ENCODE assay signal across 22 cellular contexts in genomic region chr6:160124007-160124406, GRCh38. TPM values are rescaled to one million over a fixed set of nuclear protein-coding genes. Genes with fewer than 3 reads are reported as not detected.
DNase-seq lines count a peak whose midpoint lies in the region; ATAC-seq and TF ChIP-seq lines count a peak whose summit lies in the region.
"Had no signal": no experiment of that assay in that cellular context is flagged by ENCODE, and none has a peak within 500 bp of the region (broad histone marks: within the 10 kb centered on the region; RNA-seq: fewer than 3 reads in every experiment).

No MANE protein-coding gene starts in this region.

- H3K4me1 ChIP-seq in naive thymus-derived CD4-positive, alpha-beta T cell (ENCODE audit: control insufficient read depth in 2 of 2, insufficient read depth in 2 of 2, low read length in 2 of 2) = no peaks in the 10 kb centered on the region
- H3K4me1 ChIP-seq: BLaER1 treated with 17β-estradiol and CSF1 and Interleukin-3, amounts not matched to agents 10 nM and 100 nM had no signal

- no peak for TF ChIP-seq CTCF in endothelial cell (IDR thresholded peaks at IDR 0.05; ENCODE audit: unreplicated experiment)

- no peaks in the 10 kb centered on the region for H3K9me3 ChIP-seq in naive thymus-derived CD4-positive, alpha-beta T cell (ENCODE audit: control insufficient read depth in 2 of 3, low read length in 3 of 3)

- peaks cover 0 to 5% (median 0%) of the 10 kb centered on the region in 5 donors for H3K27me3 Mint-ChIP-seq in naive thymus-derived CD4-positive, alpha-beta T cell
- H3K27me3 Mint-ChIP-seq in endothelial cell (ENCODE audit: unreplicated experiment) = peaks cover 6% of the 10 kb centered on the region

- CTCF ChIA-PET in naive thymus-derived CD4-positive, alpha-beta T cell (lab: Charles Lee) = no interaction called here

- peak overlapping the region in 1 of 10 donors; percentile 5 for H3K4me3 Mint-ChIP-seq in naive thymus-derived CD4-positive, alpha-beta T cell
- H3K4me3 Mint-ChIP-seq in stimulated activated effector memory CD8-positive, alpha-beta T cell treated with anti-CD3 and anti-CD28 coated beads, Interleukin-12 subunit alpha, Interleukin-12 subunit beta, amount 100 ng/mL, for 72 hours = no peak overlapping the region
- H3K4me3 Mint-ChIP-seq in endothelial cell (ENCODE audit: unreplicated experiment) = no peak overlapping the region
- H3K4me3 Mint-ChIP-seq: B cell; CD8-positive, alpha-beta memory T cell; GM23338 had no signal

- H3K4me1 Mint-ChIP-seq in naive thymus-derived CD4-positive, alpha-beta T cell = no peaks in the 10 kb centered on the region
- H3K4me1 Mint-ChIP-seq in stimulated activated effector memory CD8-positive, alpha-beta T cell treated with anti-CD3 and anti-CD28 coated beads, Interleukin-12 subunit alpha, Interleukin-12 subunit beta, amount 100 ng/mL, for 72 hours = peaks cover under 1% of the 10 kb centered on the region
- no peaks in the 10 kb centered on the region for H3K4me1 Mint-ChIP-seq in endothelial cell (ENCODE audit: unreplicated experiment)
- H3K4me1 Mint-ChIP-seq: B cell; CD8-positive, alpha-beta memory T cell; GM23338 had no signal

- peaks cover 0 to 2% (median 0%) of the 10 kb centered on the region in 11 donors for H3K9me3 Mint-ChIP-seq in naive thymus-derived CD4-positive, alpha-beta T cell
- H3K9me3 Mint-ChIP-seq in stimulated activated effector memory CD8-positive, alpha-beta T cell treated with anti-CD3 and anti-CD28 coated beads, Interleukin-12 subunit alpha, Interleukin-12 subunit beta, amount 100 ng/mL, for 72 hours = no peaks in the 10 kb centered on the region
- H3K9me3 Mint-ChIP-seq in endothelial cell (ENCODE audit: unreplicated experiment) = no peaks in the 10 kb centered on the region
- H3K9me3 Mint-ChIP-seq: CD8-positive, alpha-beta memory T cell had no signal

- no peak overlapping the region for H3K4me3 ChIP-seq in naive thymus-derived CD4-positive, alpha-beta T cell (ENCODE audit: low read length)
- H3K4me3 ChIP-seq: BLaER1 treated with 17β-estradiol and CSF1 and Interleukin-3, amounts not matched to agents 10 nM and 100 nM; GM12878; GM23338 had no signal

- POLR2A ChIA-PET in naive thymus-derived CD4-positive, alpha-beta T cell (lab: Charles Lee) = no interaction called here

- H3K27ac ChIP-seq in naive thymus-derived CD4-positive, alpha-beta T cell (ENCODE audit: low read depth, low read length) = no peak overlapping the region
- H3K27ac ChIP-seq: BLaER1 treated with 17β-estradiol and CSF1 and Interleukin-3, amounts not matched to agents 10 nM and 100 nM; HL-60 had no signal

- no peaks in the 10 kb centered on the region for H3K36me3 ChIP-seq in naive thymus-derived CD4-positive, alpha-beta T cell (ENCODE audit: control insufficient read depth in 2 of 3, insufficient read depth in 3 of 3, low read length in 3 of 3)

- H3K27me3 ChIP-seq in naive thymus-derived CD4-positive, alpha-beta T cell (ENCODE audit: control insufficient read depth in 2 of 2, insufficient read depth in 2 of 2, low read length in 2 of 2) = no peaks in the 10 kb centered on the region
- H3K27me3 ChIP-seq: BLaER1 treated with 17β-estradiol and CSF1 and Interleukin-3, amounts not matched to agents 10 nM and 100 nM had no signal

- intact Hi-C loops in naive thymus-derived CD4-positive, alpha-beta T cell (cut with micrococcal nuclease) = no loop called here

- peak; percentile 13 for DNase-seq in activated effector memory CD4-positive, alpha-beta T cell treated with anti-CD3 and anti-CD28 coated beads, Interleukin-2, amount 50 U/mL, for 16 hours
- DNase-seq in activated effector memory CD4-positive, alpha-beta T cell treated with Interleukin-2 at 50 U/mL for 16 hours = no peak
- peak; percentile 81 for DNase-seq in left lobe of liver (ENCODE audit: low spot score)
- no peak for DNase-seq in naive thymus-derived CD4-positive, alpha-beta T cell
- no peak for DNase-seq in stimulated activated effector memory CD8-positive, alpha-beta T cell treated with anti-CD3 and anti-CD28 coated beads, Interleukin-12 subunit alpha, Interleukin-12 subunit beta, amount 100 ng/mL, for 72 hours (ENCODE audit: low spot score in 2 of 2)
- DNase-seq in 8988T = no peak
- DNase-seq in endothelial cell (ENCODE audit: low spot score) = no peak
- DNase-seq: CD8-positive, alpha-beta memory T cell; COR-L47; DMS 273 treated with DMSO at 0.1 percent for 48 hours; DMS53; DND-41; EL; HCEC 1CT; IMR-90 had no signal

- H3K36me3 Mint-ChIP-seq in naive thymus-derived CD4-positive, alpha-beta T cell = peaks cover 2 to 8% (median 5%) of the 10 kb centered on the region in 5 donors
- H3K36me3 Mint-ChIP-seq in stimulated activated effector memory CD8-positive, alpha-beta T cell treated with anti-CD3 and anti-CD28 coated beads, Interleukin-12 subunit alpha, Interleukin-12 subunit beta, amount 100 ng/mL, for 72 hours = no peaks in the 10 kb centered on the region
- H3K36me3 Mint-ChIP-seq in endothelial cell (ENCODE audit: low read depth, unreplicated experiment) = peaks cover 26% of the 10 kb centered on the region

- ATAC-seq in left lobe of liver (peak; percentile 53), GM19467 (IDR thresholded peaks at IDR 0.05; ENCODE audit: unreplicated experiment) (no peak)
- peak; percentile 29 for ATAC-seq in naive thymus-derived CD4-positive, alpha-beta T cell
- ATAC-seq in stimulated activated effector memory CD8-positive, alpha-beta T cell treated with anti-CD3 and anti-CD28 coated beads, Interleukin-12 subunit alpha, Interleukin-12 subunit beta, amount 100 ng/mL, for 72 hours = no peak
- ATAC-seq: GM12878, GM23338 had no signal

- peak overlapping the region in 1 of 9 donors; percentile 33 for H3K27ac Mint-ChIP-seq in naive thymus-derived CD4-positive, alpha-beta T cell
- peak overlapping the region; percentile 55 for H3K27ac Mint-ChIP-seq in stimulated activated effector memory CD8-positive, alpha-beta T cell treated with anti-CD3 and anti-CD28 coated beads, Interleukin-12 subunit alpha, Interleukin-12 subunit beta, amount 100 ng/mL, for 72 hours
- H3K27ac Mint-ChIP-seq in endothelial cell (ENCODE audit: unreplicated experiment) = no peak overlapping the region
- H3K27ac Mint-ChIP-seq: B cell, GM23338 had no signal

RNA-seq across cellular contexts. Expression of gene SLC22A1, which starts 2.4 kb away (rescaled TPM):
- total RNA-seq in left lobe of liver = 1,378 TPM
- total RNA-seq in naive thymus-derived CD4-positive, alpha-beta T cell = 1 to 10 TPM in 3 of 5 experiments, under 1 TPM in 1, not detected in 1; 0.39 to 2.2 (median 1.3) TPM
- polyA plus RNA-seq in naive thymus-derived CD4-positive, alpha-beta T cell = not detected
- 2.7 TPM for total RNA-seq in endothelial cell (ENCODE audit: unreplicated experiment)
- total RNA-seq: G401, IMR-90 had no signal

Comparison
In these comparisons a context has a peak if more than half of its experiments do, and no peak if none do; other contexts are left out.
1. DNase-seq: peak in activated effector memory CD4-positive, alpha-beta T cell treated with anti-CD3 and anti-CD28 coated beads, Interleukin-2, amount 50 U/mL, for 16 hours (single experiment) and left lobe of liver (single experiment); none in activated effector memory CD4-positive, alpha-beta T cell treated with Interleukin-2 at 50 U/mL for 16 hours (single experiment), naive thymus-derived CD4-positive, alpha-beta T cell (0 of 9), stimulated activated effector memory CD8-positive, alpha-beta T cell treated with anti-CD3 and anti-CD28 coated beads, Interleukin-12 subunit alpha, Interleukin-12 subunit beta, amount 100 ng/mL, for 72 hours (0 of 2), 8988T (single experiment) and endothelial cell (single experiment).
2. ATAC-seq: peak in left lobe of liver (single experiment) and naive thymus-derived CD4-positive, alpha-beta T cell (single experiment); none in stimulated activated effector memory CD8-positive, alpha-beta T cell treated with anti-CD3 and anti-CD28 coated beads, Interleukin-12 subunit alpha, Interleukin-12 subunit beta, amount 100 ng/mL, for 72 hours (single experiment) and GM19467 (single experiment).
3. RNA of gene SLC22A1, which starts 2.4 kb away (total RNA-seq): 1,378 TPM in left lobe of liver (single experiment); 2.7 TPM in endothelial cell (single experiment) and 0.39 to 2.2 TPM in naive thymus-derived CD4-positive, alpha-beta T cell; every median in the first group is over 100 times any median in the second.